In genomic region chr9:23938908-23939307, GRCh38 we compare ENCODE assay signal across 16 cellular contexts.
DNase-seq lines count a peak whose midpoint lies in the region; TF ChIP-seq lines count a peak whose summit lies in the region.
"Had no signal": no experiment of that assay in that cellular context is flagged by ENCODE, and none has a peak within 500 bp of the region (broad histone marks: within the 10 kb centered on the region; RNA-seq: fewer than 3 reads in every experiment).

No MANE protein-coding gene starts in this region.

- no peaks in the 10 kb centered on the region for H3K36me3 ChIP-seq in MM.1S (replicated peaks; ENCODE audit: insufficient read depth, low read length)
- H3K36me3 ChIP-seq: BLaER1 treated with 17β-estradiol and CSF1 and Interleukin-3, amounts not matched to agents 10 nM and 100 nM; HAP-1 had no signal

- H3K27ac ChIP-seq in MM.1S (ENCODE audit: low read length) = no peak overlapping the region
- H3K27ac ChIP-seq: BLaER1 treated with 17β-estradiol and CSF1 and Interleukin-3, amounts not matched to agents 10 nM and 100 nM had no signal

- H4K20me1 ChIP-seq in MM.1S (ENCODE audit: insufficient read depth, low read length) = no peaks in the 10 kb centered on the region
- H4K20me1 ChIP-seq: BLaER1 treated with 17β-estradiol and CSF1 and Interleukin-3, amounts not matched to agents 10 nM and 100 nM had no signal

- H3F3A ChIP-seq in MM.1S (ENCODE audit: insufficient read depth, low read length) = no peaks in the 10 kb centered on the region

- no peaks in the 10 kb centered on the region for H3K79me2 ChIP-seq in MM.1S (ENCODE audit: low read length)

- H3K4me2 ChIP-seq in MM.1S (ENCODE audit: low read depth, low read length) = no peak overlapping the region
- H3K4me2 ChIP-seq: BLaER1 treated with 17β-estradiol and CSF1 and Interleukin-3, amounts not matched to agents 10 nM and 100 nM had no signal

- no peaks in the 10 kb centered on the region for H3K27me3 ChIP-seq in MM.1S (replicated peaks; ENCODE audit: insufficient read depth, low read length)
- H3K27me3 ChIP-seq: BLaER1 treated with 17β-estradiol and CSF1 and Interleukin-3, amounts not matched to agents 10 nM and 100 nM had no signal

- H3K4me3 ChIP-seq in MM.1S (ENCODE audit: low read length) = no peak overlapping the region
- H3K4me3 ChIP-seq: BLaER1 treated with 17β-estradiol and CSF1 and Interleukin-3, amounts not matched to agents 10 nM and 100 nM; HAP-1 had no signal

- no peak overlapping the region for H3K9ac ChIP-seq in MM.1S (ENCODE audit: low read length)
- H3K9ac ChIP-seq: BLaER1 treated with 17β-estradiol and CSF1 and Interleukin-3, amounts not matched to agents 10 nM and 100 nM had no signal

- no peaks in the 10 kb centered on the region for H3K9me2 ChIP-seq in MM.1S (replicated peaks; ENCODE audit: insufficient read depth, low read length)

- H3K4me1 ChIP-seq in MM.1S (ENCODE audit: low read length) = no peaks in the 10 kb centered on the region
- H3K4me1 ChIP-seq: BLaER1 treated with 17β-estradiol and CSF1 and Interleukin-3, amounts not matched to agents 10 nM and 100 nM had no signal

- no peak for TF ChIP-seq CTCF in MM.1S (IDR thresholded peaks at IDR 0.05; ENCODE audit: low read length)

- no peak overlapping the region for H2AFZ ChIP-seq in MM.1S (ENCODE audit: low read length)

- no peaks in the 10 kb centered on the region for H3K9me3 ChIP-seq in MM.1S (replicated peaks; ENCODE audit: insufficient read depth, low read length)
- H3K9me3 ChIP-seq: BLaER1 treated with 17β-estradiol and CSF1 and Interleukin-3, amounts not matched to agents 10 nM and 100 nM; HAP-1 had no signal

- peak; percentile 4 to 62 for DNase-seq in NCI-H2081 (lab: John Stamatoyannopoulos, UW)
- no peak for DNase-seq in NCI-H2081 treated with DMSO at 0.1 percent for 48 hours (lab: John Stamatoyannopoulos, UW)
- peak; percentile 79 for DNase-seq in DMS 273 treated with DMSO at 0.1 percent for 48 hours (lab: John Stamatoyannopoulos, UW)
- DNase-seq in NCI-H446 (lab: John Stamatoyannopoulos, UW) = peak; percentile 78 to 90
- peak; percentile 14 for DNase-seq in myocyte (ENCODE audit: low read depth)
- no peak for DNase-seq in MM.1S
- no peak for DNase-seq in SIG-M5 (lab: John Stamatoyannopoulos, UW)
- DNase-seq: 8988T; ACHN; Calu3; CD4-positive, CD25-positive, alpha-beta regulatory T cell; DND-41; GDM1; GOT3 had no signal

Comparison
In these comparisons a context has a peak if more than half of its experiments do, and no peak if none do; other contexts are left out.
1. DNase-seq: peak in NCI-H2081 (2 of 2), DMS 273 treated with DMSO at 0.1 percent for 48 hours (single experiment), NCI-H446 (2 of 2) and myocyte (single experiment); none in NCI-H2081 treated with DMSO at 0.1 percent for 48 hours (single experiment), MM.1S (single experiment) and SIG-M5 (single experiment).